12 cellular contexts compared by ENCODE assay signal in the genomic region with DNA sequence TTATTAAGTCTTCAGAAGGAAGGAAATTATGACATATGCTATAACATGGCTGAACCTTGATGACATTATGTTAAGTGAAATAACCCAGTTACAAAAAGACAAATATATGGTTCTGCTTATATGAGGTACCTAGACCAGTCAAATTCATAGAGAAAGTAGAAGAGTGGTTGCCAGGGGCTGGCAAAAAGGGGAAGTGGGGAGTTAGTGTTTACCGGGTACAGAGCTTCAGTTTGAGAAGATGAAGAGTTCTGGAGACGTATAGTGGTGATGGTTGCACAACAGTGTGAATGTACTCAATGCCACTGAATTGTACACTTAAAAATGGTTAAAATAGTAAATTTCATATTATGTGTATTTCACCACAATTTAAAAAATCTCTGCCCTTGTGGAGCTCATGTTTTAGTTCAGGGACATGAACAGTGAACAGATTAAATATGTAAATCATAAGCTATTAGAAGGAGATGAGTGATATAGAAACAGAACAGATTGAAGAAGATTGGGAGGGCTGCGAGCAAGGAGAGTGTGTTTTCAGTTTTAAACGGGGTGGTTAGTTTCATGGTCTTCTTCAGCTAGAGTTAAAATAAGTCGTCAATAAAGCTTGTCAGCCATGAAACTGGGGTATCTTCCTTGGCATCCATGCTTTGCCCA.
DNase-seq lines count a peak whose midpoint lies in the region; ATAC-seq lines count a peak whose summit lies in the region.
"Had no signal": no experiment of that assay in that cellular context is flagged by ENCODE, and none has a peak within 500 bp of the region (broad histone marks: within the 10 kb centered on the region; RNA-seq: fewer than 3 reads in every experiment).

No MANE protein-coding gene starts in this region.

- DNase-seq in NCI-H1930 (lab: John Stamatoyannopoulos, UW) (no peak), HPDE6-E6E7 (ENCODE audit: extremely low spot score) (no peak)
- DNase-seq in activated CD4-positive, alpha-beta T cell treated with anti-CD3 and anti-CD28 coated beads, Interleukin-2, amount 50 U/mL, for 1 hour, result no peak
- no peak for DNase-seq in activated naive CD4-positive, alpha-beta T cell treated with Interleukin-2 at 50 U/mL for 16 hours
- DNase-seq: activated gamma-delta T cell treated with Interleukin-2 at 50 U/mL for 16 hours, islet precursor cell, NCI-H2227 treated with DMSO at 0.1 percent for 48 hours, T1000 had no signal

- ATAC-seq in GM18870 (IDR thresholded peaks at IDR 0.05; ENCODE audit: unreplicated experiment) (peak; percentile 69), HG02623 (IDR thresholded peaks at IDR 0.05; ENCODE audit: unreplicated experiment) (peak; percentile 48), HG03575 (IDR thresholded peaks at IDR 0.05; ENCODE audit: extremely low read depth, insufficient number of reproducible peaks, low FRiP score, unreplicated experiment) (peak; percentile 27), esophagus mucosa (peak; percentile 53)
